In the genomic region with DNA sequence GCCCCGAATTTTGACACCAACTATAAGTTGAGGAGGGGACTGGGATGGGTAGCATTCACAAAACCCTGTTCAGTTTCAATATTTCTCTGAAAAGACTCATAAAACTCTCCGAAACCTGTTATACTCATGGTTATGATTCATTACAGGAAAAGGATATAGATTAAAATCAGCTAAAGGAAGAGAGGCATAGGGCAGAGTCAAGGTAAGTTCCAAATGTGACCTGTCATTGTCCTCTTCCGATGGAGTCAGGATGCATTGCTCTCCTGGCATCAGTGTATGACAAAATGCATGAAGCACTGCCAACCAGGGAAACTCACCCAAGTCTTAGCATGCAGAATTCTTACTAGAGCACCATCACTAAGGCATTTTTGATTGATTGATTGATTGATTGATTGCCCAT, we compare ENCODE assay signal across 31 cellular contexts.
"Had no signal": no experiment of that assay in that cellular context is flagged by ENCODE, and none has a peak within 500 bp of the region (broad histone marks: within the 10 kb centered on the region; RNA-seq: fewer than 3 reads in every experiment).

No MANE protein-coding gene starts in this region.

- ATAC-seq: activated CD4-positive, CD25-positive, alpha-beta regulatory T cell treated with anti-CD3 and anti-CD28 coated beads, Interleukin-2, amount 50 U/mL, for 24 hours; activated CD8-positive, alpha-beta T cell treated with anti-CD3 and anti-CD28 coated beads for 36 hours; activated T-cell treated with anti-CD3 and anti-CD28 coated beads, Interleukin-2, amount 50 U/mL, for 4 hours; activated T-helper 17 cell treated with anti-CD3 and anti-CD28 coated beads, Interleukin-2, amount 50 U/mL, for 72 hours; effector memory CD8-positive, alpha-beta T cell; gastrocnemius medialis; heart left ventricle; T-helper 17 cell had no signal

- H3K27me3 Mint-ChIP-seq: activated B cell treated with CpG ODN at 0.5 μM for 24 hours; activated CD8-positive, alpha-beta T cell treated with anti-CD3 and anti-CD28 coated beads for 36 hours; activated naive CD8-positive, alpha-beta T cell; activated T-helper 17 cell treated with anti-CD3 and anti-CD28 coated beads, Interleukin-2, amount 50 U/mL, for 72 hours; central memory CD8-positive, alpha-beta T cell; dendritic cell treated with granulocyte-macrophage colony-stimulating factor and Interleukin-4, amounts not matched to agents 40 ng/mL and 50 ng/mL, for 4 days; effector memory CD8-positive, alpha-beta T cell; T-helper 17 cell had no signal

- H3K36me3 Mint-ChIP-seq: activated naive CD8-positive, alpha-beta T cell had no signal

- H3K4me1 Mint-ChIP-seq: activated B cell treated with CpG ODN at 0.5 μM for 24 hours; activated T-helper 17 cell treated with anti-CD3 and anti-CD28 coated beads, Interleukin-2, amount 50 U/mL, for 72 hours; central memory CD8-positive, alpha-beta T cell; T-helper 17 cell had no signal

- H3K27ac ChIP-seq: brain microvascular endothelial cell, coronary artery, dorsolateral prefrontal cortex, gastrocnemius medialis, heart left ventricle, WERI-Rb-1 had no signal

- H3K4me3 ChIP-seq: coronary artery, dorsolateral prefrontal cortex, gastrocnemius medialis, heart left ventricle had no signal

- H3K4me1 ChIP-seq: gastrocnemius medialis had no signal

- H3K9me3 ChIP-seq: gastrocnemius medialis, heart left ventricle had no signal

- DNase-seq: activated B cell treated with CpG ODN at 0.5 μM for 24 hours; activated CD4-positive, alpha-beta T cell treated with anti-CD3 and anti-CD28 coated beads for 48 hours; activated CD4-positive, alpha-beta T cell treated with anti-CD3 and anti-CD28 coated beads, Interleukin-2, amount 50 U/mL, for 1 hour; activated CD4-positive, alpha-beta T cell treated with anti-CD3 and anti-CD28 coated beads, Interleukin-2, amount 50 U/mL, for 48 hours; activated CD8-positive, alpha-beta memory T cell treated with anti-CD3 and anti-CD28 coated beads for 24 hours; activated CD8-positive, alpha-beta T cell treated with anti-CD3 and anti-CD28 coated beads for 36 hours; activated effector memory CD4-positive, alpha-beta T cell treated with Interleukin-2 at 50 U/mL for 16 hours; activated gamma-delta T cell treated with Interleukin-2 at 50 U/mL for 16 hours; activated naive CD4-positive, alpha-beta T cell treated with anti-CD3 and anti-CD28 coated beads, Interleukin-2, amount 50 U/mL, for 16 hours; activated naive CD4-positive, alpha-beta T cell treated with Interleukin-2 at 50 U/mL for 16 hours; activated T-cell treated with anti-CD3 and anti-CD28 coated beads, Interleukin-2, amount 50 U/mL, for 4 hours; amniotic stem cell; anterior cingulate cortex; brain microvascular endothelial cell; dorsolateral prefrontal cortex; effector memory CD8-positive, alpha-beta T cell; foreskin fibroblast; gastrocnemius medialis; glutamatergic neuron; heart left ventricle; T-helper 1 cell; T-helper 17 cell; T1000; WERI-Rb-1 had no signal

- H3K9me3 Mint-ChIP-seq: T-helper 2 cell treated with Interferon-gamma antibody and Interleukin-4, amounts not matched to agents 5 μg/mL and 100 μg/mL, for 36 hours had no signal

- H3K27me3 ChIP-seq: brain microvascular endothelial cell, dorsolateral prefrontal cortex, gastrocnemius medialis, heart left ventricle had no signal

- H3K4me3 Mint-ChIP-seq: activated B cell treated with CpG ODN at 0.5 μM for 24 hours; activated CD8-positive, alpha-beta T cell treated with anti-CD3 and anti-CD28 coated beads for 36 hours; activated naive CD8-positive, alpha-beta T cell; activated T-cell treated with anti-CD3 and anti-CD28 coated beads, Interleukin-2, amount 50 U/mL, for 4 hours; activated T-helper 17 cell treated with anti-CD3 and anti-CD28 coated beads, Interleukin-2, amount 50 U/mL, for 72 hours; central memory CD8-positive, alpha-beta T cell; dendritic cell treated with granulocyte-macrophage colony-stimulating factor and Interleukin-4, amounts not matched to agents 40 ng/mL and 50 ng/mL, for 4 days; effector memory CD8-positive, alpha-beta T cell; T-helper 17 cell; T-helper 2 cell treated with Interferon-gamma antibody and Interleukin-4, amounts not matched to agents 5 μg/mL and 100 μg/mL, for 36 hours had no signal

- H3K36me3 ChIP-seq: brain microvascular endothelial cell, gastrocnemius medialis, heart left ventricle, WERI-Rb-1 had no signal

- H3K27ac Mint-ChIP-seq: activated B cell treated with CpG ODN at 0.5 μM for 24 hours; activated CD8-positive, alpha-beta T cell treated with anti-CD3 and anti-CD28 coated beads for 36 hours; activated naive CD8-positive, alpha-beta T cell; activated T-helper 17 cell treated with anti-CD3 and anti-CD28 coated beads, Interleukin-2, amount 50 U/mL, for 72 hours; dendritic cell treated with granulocyte-macrophage colony-stimulating factor and Interleukin-4, amounts not matched to agents 40 ng/mL and 50 ng/mL, for 4 days; effector memory CD8-positive, alpha-beta T cell; T-helper 17 cell; T-helper 2 cell treated with Interferon-gamma antibody and Interleukin-4, amounts not matched to agents 5 μg/mL and 100 μg/mL, for 36 hours had no signal
